Comparison of ENCODE assay signal across 18 cellular contexts in the genomic region with DNA sequence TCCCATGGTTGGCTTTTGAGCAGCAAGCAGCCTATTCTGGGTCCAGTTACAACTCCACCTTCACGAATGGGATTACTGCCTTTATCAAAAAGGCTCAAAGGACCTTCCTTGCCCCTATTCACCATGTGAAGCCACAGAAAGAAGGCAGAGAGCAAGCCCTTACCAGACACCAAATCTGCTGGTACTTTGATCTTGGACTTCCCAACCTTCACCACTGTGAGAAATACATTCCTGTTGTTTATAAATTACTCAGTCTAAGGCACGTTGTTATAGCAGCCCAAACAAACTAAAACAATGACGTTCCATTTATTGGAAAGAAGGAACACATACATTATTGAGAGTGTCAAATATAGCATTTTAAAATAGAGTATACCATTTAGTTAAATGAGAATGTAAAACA.
DNase-seq lines count a peak whose midpoint lies in the region; ATAC-seq and TF ChIP-seq lines count a peak whose summit lies in the region.
"Had no signal": no experiment of that assay in that cellular context is flagged by ENCODE, and none has a peak within 500 bp of the region (broad histone marks: within the 10 kb centered on the region; RNA-seq: fewer than 3 reads in every experiment).

No MANE protein-coding gene starts in this region.

- H3K9me3 ChIP-seq in mesodermal cell (ENCODE audit: control insufficient read depth, low read length) (no peaks in the 10 kb centered on the region), suprapubic skin (peaks cover 4% of the 10 kb centered on the region)
- H3K9me3 ChIP-seq: Caco-2 had no signal

- H3K36me3 ChIP-seq in mesodermal cell (ENCODE audit: control insufficient read depth, insufficient read depth, low read length) = no peaks in the 10 kb centered on the region
- H3K36me3 ChIP-seq in suprapubic skin = no peaks in the 10 kb centered on the region

- no peaks in the 10 kb centered on the region for H3K27me3 ChIP-seq in suprapubic skin

- H3K4me1 ChIP-seq in mesodermal cell (ENCODE audit: control insufficient read depth, insufficient read depth, low read length, poor library complexity, severe bottlenecking) = peaks cover 3% of the 10 kb centered on the region
- H3K4me1 ChIP-seq in suprapubic skin = no peaks in the 10 kb centered on the region
- H3K4me1 ChIP-seq: Caco-2 had no signal

- no peak for ATAC-seq in HG03139 (IDR thresholded peaks at IDR 0.05; ENCODE audit: unreplicated experiment)
- ATAC-seq in HG02642 (IDR thresholded peaks at IDR 0.05; ENCODE audit: poor library complexity, unreplicated experiment) = no peak
- ATAC-seq: HCT116 had no signal

- POLR2A ChIA-PET in HEK293T (lab: Yijun Ruan, JAX) = no interaction called here

- DNase-seq in M059J (ENCODE audit: low read depth) (peak; percentile 14), amniotic epithelial cell (ENCODE audit: low read depth) (peak; percentile 84), HEK293T (ENCODE audit: extremely low spot score) (no peak), suprapubic skin (ENCODE audit: low spot score in 2 of 2) (no peak)
- DNase-seq: ACHN; Caco-2; CD4-positive, alpha-beta T cell; DMS153; DMS79; GF-D8; GOT3; H7; KG1 had no signal

- 89% methylated on average over 1 of the region's 3 CpGs; no CpG with 5 or more reads in 1 of the 2 experiments for WGBS in mesodermal cell (ENCODE audit: insufficient coverage in 2 of 2), 2 experiments
- WGBS in suprapubic skin = 89% methylated on average over 3 of the region's 3 CpGs

- TF ChIP-seq CTCF in suprapubic skin (IDR thresholded peaks at IDR 0.05) = no peak

- no peak overlapping the region for H3K4me3 ChIP-seq in mesodermal cell (ENCODE audit: extremely low read depth, insufficient read depth, low read length, poor library complexity, severe bottlenecking)
- no peak overlapping the region for H3K4me3 ChIP-seq in suprapubic skin

- no peak for TF ChIP-seq EP300 in suprapubic skin (IDR thresholded peaks at IDR 0.05)

- CTCF ChIA-PET in HEK293T (lab: Yijun Ruan, JAX) = no interaction called here

- no peak for TF ChIP-seq POLR2A in suprapubic skin (IDR thresholded peaks at IDR 0.05)

- H3K27ac ChIP-seq in mesodermal cell (ENCODE audit: low read depth, low read length, severe bottlenecking) (peak overlapping the region; percentile 93), suprapubic skin (no peak overlapping the region)
- H3K27ac ChIP-seq: C4-2B had no signal

TF ChIP-seq in HEK293T, 16 proteins besides CTCF, POLR2A, EP300 and RAD21:
- TF ChIP-seq SUZ12 (IDR thresholded peaks at IDR 0.05) = no peak
- TF ChIP-seq TARDBP (IDR thresholded peaks at IDR 0.05) = no peak
- no peak for TF ChIP-seq FOXK2 (IDR thresholded peaks at IDR 0.05)
- no peak for TF ChIP-seq SP1 (IDR thresholded peaks at IDR 0.05)
- no peak for TF ChIP-seq ELF4 (IDR thresholded peaks at IDR 0.05)
- no peak for TF ChIP-seq L3MBTL2 (conservative IDR thresholded peaks at IDR 0.05)
- no peak for TF ChIP-seq ZNF384 (IDR thresholded peaks at IDR 0.05)

Comparison
In these comparisons a context has a peak if more than half of its experiments do, and no peak if none do; other contexts are left out.
1. DNase-seq: peak in M059J (single experiment) and amniotic epithelial cell (single experiment); none in HEK293T (single experiment) and suprapubic skin (0 of 2).